In genomic region chr11:109236696-109237095, GRCh38 we compare ENCODE assay signal across 27 cellular contexts.
DNase-seq lines count a peak whose midpoint lies in the region; ATAC-seq and TF ChIP-seq lines count a peak whose summit lies in the region.
"Had no signal": no experiment of that assay in that cellular context is flagged by ENCODE, and none has a peak within 500 bp of the region (broad histone marks: within the 10 kb centered on the region; RNA-seq: fewer than 3 reads in every experiment).

No MANE protein-coding gene starts in this region.

- H3K27me3 ChIP-seq in lower lobe of right lung (ENCODE audit: low read depth), result no peaks in the 10 kb centered on the region
- H3K27me3 ChIP-seq: heart right ventricle, right lobe of liver had no signal

- intact Hi-C loops in lower lobe of right lung (cut with DNase I), result no loop called here

- H3K4me3 ChIP-seq in epithelial cell of proximal tubule (ENCODE audit: low read depth, low read length), result no peak overlapping the region
- no peak overlapping the region for H3K4me3 ChIP-seq in lower lobe of right lung
- H3K4me3 ChIP-seq: heart right ventricle, PC-9, right lobe of liver, thoracic aorta had no signal

- no peak for TF ChIP-seq CTCF in epithelial cell of proximal tubule (conservative IDR thresholded peaks at IDR 0.05; ENCODE audit: low read depth, low read length)
- no peak for TF ChIP-seq CTCF in lower lobe of right lung (IDR thresholded peaks at IDR 0.05)

- H3K9me3 ChIP-seq in lower lobe of right lung, result no peaks in the 10 kb centered on the region
- H3K9me3 ChIP-seq: right lobe of liver, thoracic aorta had no signal

- DNase-seq in ACHN (peak; percentile 64), HT-29 (ENCODE audit: low spot score) (peak; percentile 69), epithelial cell of proximal tubule (ENCODE audit: low read depth) (peak; percentile 51), kidney tubule cell (ENCODE audit: low spot score) (peak; percentile 88), lower lobe of right lung (no peak), NCI-H1417 (lab: John Stamatoyannopoulos, UW) (no peak)
- DNase-seq: activated CD4-positive, alpha-beta T cell treated with anti-CD3 and anti-CD28 coated beads for 36 hours; activated CD8-positive, alpha-beta T cell treated with anti-CD3 and anti-CD28 coated beads, Interleukin-2, amount 10 ng/mL, durations not matched to agents 7 days and 5 days; activated naive CD4-positive, alpha-beta T cell treated with anti-CD3 and anti-CD28 coated beads, Interleukin-2, amount 10 ng/mL, durations not matched to agents 7 days and 5 days; amniotic stem cell; DMS153; foreskin melanocyte; heart right ventricle; Kasumi-1; mesendoderm; NCI-H1436 treated with DMSO at 0.1 percent for 48 hours; NCI-H226; NCI-H69; PC-9; right lobe of liver; SHP77; stimulated activated CD8-positive, alpha-beta memory T cell treated with anti-CD3 and anti-CD28 coated beads, Interleukin-4, amount 100 ng/mL, for 48 hours; T-helper 17 cell had no signal

- no peak overlapping the region for H3K27ac ChIP-seq in lower lobe of right lung
- H3K27ac ChIP-seq: heart right ventricle, PC-9, right lobe of liver, thoracic aorta had no signal

- H3K4me1 ChIP-seq in lower lobe of right lung, result no peaks in the 10 kb centered on the region
- H3K4me1 ChIP-seq: heart right ventricle, right lobe of liver had no signal

- in situ Hi-C loops in ACHN (cut with HindIII; ENCODE audit: low pct_ligation_motif_present, low pct_unique_long_range_greater_than_20kb, low sequenced_read_pairs), result no loop called here

- H3K36me3 ChIP-seq in lower lobe of right lung, result no peaks in the 10 kb centered on the region
- H3K36me3 ChIP-seq: heart right ventricle, right lobe of liver, thoracic aorta had no signal

- ATAC-seq in HG02885 (IDR thresholded peaks at IDR 0.05; ENCODE audit: poor library complexity, unreplicated experiment) (no peak), lower lobe of right lung (no peak), GM21390 (IDR thresholded peaks at IDR 0.05; ENCODE audit: unreplicated experiment) (no peak)
- ATAC-seq: activated CD4-positive, alpha-beta T cell treated with anti-CD3 and anti-CD28 coated beads for 36 hours; activated CD8-positive, alpha-beta T cell treated with anti-CD3 and anti-CD28 coated beads, Interleukin-2, amount 10 ng/mL, durations not matched to agents 7 days and 5 days; HCT116; heart right ventricle; right lobe of liver; T-helper 17 cell had no signal

Comparison
In these comparisons a context has a peak if more than half of its experiments do, and no peak if none do; other contexts are left out.
1. DNase-seq: peak in ACHN (single experiment), HT-29 (single experiment), epithelial cell of proximal tubule (single experiment) and kidney tubule cell (single experiment); none in lower lobe of right lung (single experiment) and NCI-H1417 (0 of 3).